In genomic region chr17:64244165-64244564, GRCh38 we compare ENCODE assay signal across 27 cellular contexts. TPM values are rescaled to one million over a fixed set of nuclear protein-coding genes. Genes with fewer than 3 reads are reported as not detected.
DNase-seq lines count a peak whose midpoint lies in the region; ATAC-seq and TF ChIP-seq lines count a peak whose summit lies in the region.
"Had no signal": no experiment of that assay in that cellular context is flagged by ENCODE, and none has a peak within 500 bp of the region (broad histone marks: within the 10 kb centered on the region; RNA-seq: fewer than 3 reads in every experiment).

No MANE protein-coding gene starts in this region.

- no peak for TF ChIP-seq POLR2A in body of pancreas (IDR thresholded peaks at IDR 0.05)

- TF ChIP-seq CTCF in body of pancreas (IDR thresholded peaks at IDR 0.05) (no peak), left lung (IDR thresholded peaks at IDR 0.05) (no peak), tibial artery (IDR thresholded peaks at IDR 0.05) (no peak)

- no peak overlapping the region for H3K4me3 Mint-ChIP-seq in activated T-helper 17 cell treated with anti-CD3 and anti-CD28 coated beads, Interleukin-2, amount 50 U/mL, for 72 hours
- H3K4me3 Mint-ChIP-seq: CD4-positive, alpha-beta T cell; naive thymus-derived CD8-positive, alpha-beta T cell had no signal

- H3K36me3 Mint-ChIP-seq in activated T-helper 17 cell treated with anti-CD3 and anti-CD28 coated beads, Interleukin-2, amount 50 U/mL, for 72 hours (ENCODE audit: low read depth): no peaks in the 10 kb centered on the region

- in situ Hi-C loops in ACHN (cut with HindIII; ENCODE audit: low pct_ligation_motif_present, low pct_unique_long_range_greater_than_20kb, low sequenced_read_pairs): no loop called here

- H3K4me1 ChIP-seq in body of pancreas (peaks cover 34% of the 10 kb centered on the region), left lung (peaks cover 16 to 29% of the 10 kb centered on the region in 2 donors), tibial artery (peaks cover 0 to 60% (median 37%) of the 10 kb centered on the region in 4 donors)

- H3K27ac Mint-ChIP-seq in activated T-helper 17 cell treated with anti-CD3 and anti-CD28 coated beads, Interleukin-2, amount 50 U/mL, for 72 hours: no peak overlapping the region
- H3K27ac Mint-ChIP-seq: CD4-positive, alpha-beta T cell had no signal

- H3K27me3 Mint-ChIP-seq in activated T-helper 17 cell treated with anti-CD3 and anti-CD28 coated beads, Interleukin-2, amount 50 U/mL, for 72 hours: no peaks in the 10 kb centered on the region
- H3K27me3 Mint-ChIP-seq: CD4-positive, alpha-beta T cell; naive thymus-derived CD8-positive, alpha-beta T cell had no signal

- H3K4me3 ChIP-seq in body of pancreas (no peak overlapping the region), left lung (no peak overlapping the region), tibial artery (no peak overlapping the region)
- H3K4me3 ChIP-seq: esophagus muscularis mucosa, GM23248, heart right ventricle, skin epidermis, thoracic aorta had no signal

- intact Hi-C loops in body of pancreas (cut with DNase I): no loop called here
- intact Hi-C loops in left lung (cut with DNase I): no loop called here
- intact Hi-C loops in tibial artery (cut with DNase I; ENCODE audit: low total_unique reads): no loop called here

- ATAC-seq in body of pancreas (peak; percentile 20), left lung (peak; percentile 32)
- no peak for ATAC-seq in activated T-helper 17 cell treated with anti-CD3 and anti-CD28 coated beads, Interleukin-2, amount 50 U/mL, for 72 hours (replicated peaks)
- ATAC-seq: heart right ventricle; naive thymus-derived CD8-positive, alpha-beta T cell had no signal

- 84 to 89% methylated on average over 5 of the region's 5 CpGs for WGBS in body of pancreas, 2 donors

- H3K9me3 ChIP-seq in body of pancreas (no peaks in the 10 kb centered on the region), left lung (no peaks in the 10 kb centered on the region), tibial artery (no peaks in the 10 kb centered on the region)
- H3K9me3 ChIP-seq: esophagus muscularis mucosa, heart right ventricle, thoracic aorta had no signal

- DNase-seq in HuH-7 (ENCODE audit: low spot score) (peak; percentile 43), body of pancreas (no peak), left lung (no peak), tibial artery (no peak), NCI-H510A treated with DMSO at 0.1 percent for 48 hours (lab: John Stamatoyannopoulos, UW) (no peak), NCI-H82 (lab: John Stamatoyannopoulos, UW) (no peak), ACHN (no peak)
- DNase-seq: activated CD4-positive, alpha-beta T cell treated with anti-CD3 and anti-CD28 coated beads, Interleukin-2, amount 50 U/mL, for 1 hour; activated CD8-positive, alpha-beta memory T cell treated with anti-CD3 and anti-CD28 coated beads, Interleukin-2, amount 50 U/mL, for 48 hours; activated gamma-delta T cell treated with Interleukin-2 at 50 U/mL for 16 hours; amniotic stem cell; CD4-positive, alpha-beta T cell; DMS53; effector CD8-positive, alpha-beta T cell; GM23248; heart right ventricle; KG1; naive thymus-derived CD8-positive, alpha-beta T cell; NCI-H187 treated with DMSO at 0.1 percent for 48 hours; NCI-H226; stimulated activated naive CD4-positive, alpha-beta T cell; T-helper 2 cell had no signal

- H3K27ac ChIP-seq in body of pancreas: no peak overlapping the region
- no peak overlapping the region for H3K27ac ChIP-seq in left lung
- peak overlapping the region; percentile 60 to 63 for H3K27ac ChIP-seq in tibial artery
- H3K27ac ChIP-seq: esophagus muscularis mucosa, GM23248, skin epidermis, VCaP had no signal

- H3K27me3 ChIP-seq in body of pancreas (no peaks in the 10 kb centered on the region), left lung (no peaks in the 10 kb centered on the region), tibial artery (no peaks in the 10 kb centered on the region)
- H3K27me3 ChIP-seq: esophagus muscularis mucosa, heart right ventricle had no signal

- peaks cover 9% of the 10 kb centered on the region for H3K4me1 Mint-ChIP-seq in activated T-helper 17 cell treated with anti-CD3 and anti-CD28 coated beads, Interleukin-2, amount 50 U/mL, for 72 hours

- H3K9me3 Mint-ChIP-seq in activated T-helper 17 cell treated with anti-CD3 and anti-CD28 coated beads, Interleukin-2, amount 50 U/mL, for 72 hours: no peaks in the 10 kb centered on the region
- H3K9me3 Mint-ChIP-seq: CD4-positive, alpha-beta T cell; naive thymus-derived CD8-positive, alpha-beta T cell had no signal

- H3K36me3 ChIP-seq in body of pancreas (replicated peaks in 1 of 2; ENCODE audit: insufficient read depth in 1 of 2, low read depth in 2 of 2) (no peaks in the 10 kb centered on the region), left lung (no peaks in the 10 kb centered on the region), tibial artery (no peaks in the 10 kb centered on the region)
- H3K36me3 ChIP-seq: esophagus muscularis mucosa, heart right ventricle, thoracic aorta had no signal

RNA-seq across cellular contexts. Expression of gene TEX2, which starts 18.9 kb away (rescaled TPM):
- 10 to 100 TPM; 36.1 to 82.1 TPM for total RNA-seq in body of pancreas
- 10 to 100 TPM; 33.3 to 38.2 TPM for total RNA-seq in left lung
- total RNA-seq in activated T-helper 17 cell treated with anti-CD3 and anti-CD28 coated beads, Interleukin-2, amount 50 U/mL, for 72 hours: 10 to 100 TPM in 1 of 2 donors, 1 to 10 TPM in 1; 9.4 to 14.9 TPM

Comparison
In these comparisons a context has a peak if more than half of its experiments do, and no peak if none do; other contexts are left out.
1. H3K27ac ChIP-seq: peak in tibial artery (2 of 2); none in body of pancreas (0 of 4) and left lung (0 of 2).